Comparison of ENCODE assay signal across 21 cellular contexts in genomic region chr5:35120745-35121144, GRCh38.
"Had no signal": no experiment of that assay in that cellular context is flagged by ENCODE, and none has a peak within 500 bp of the region (broad histone marks: within the 10 kb centered on the region; RNA-seq: fewer than 3 reads in every experiment).

No MANE protein-coding gene starts in this region.

- H3K36me3 ChIP-seq: ascending aorta, MG63 had no signal

- H3K4me3 ChIP-seq: ascending aorta, body of pancreas, MG63 had no signal

- DNase-seq: activated CD4-positive, alpha-beta T cell treated with anti-CD3 and anti-CD28 coated beads for 48 hours; activated CD4-positive, alpha-beta T cell treated with anti-CD3 and anti-CD28 coated beads, Interleukin-2, amount 50 U/mL, for 4 hours; activated CD4-positive, CD25-positive, alpha-beta regulatory T cell treated with anti-CD3 and anti-CD28 coated beads, Interleukin-2, amount 50 U/mL, for 72 hours; activated CD8-positive, alpha-beta memory T cell treated with anti-CD3 and anti-CD28 coated beads, Interleukin-2, amount 50 U/mL, for 48 hours; activated CD8-positive, alpha-beta T cell treated with anti-CD3 and anti-CD28 coated beads, Interleukin-2, amount 10 ng/mL, durations not matched to agents 7 days and 5 days; activated naive CD4-positive, alpha-beta T cell treated with anti-CD3 and anti-CD28 coated beads, Interleukin-2, amount 50 U/mL, for 16 hours; activated naive CD8-positive, alpha-beta T cell treated with anti-CD3 and anti-CD28 coated beads, Interleukin-2, amount 10 ng/mL, durations not matched to agents 7 days and 5 days; activated T-cell treated with anti-CD3 and anti-CD28 coated beads, Interleukin-2, amount 50 U/mL, for 1 hour; amniotic stem cell; body of pancreas; MG63; NCI-H1105; NCI-H1436; NCI-H1694 treated with DMSO at 0.1 percent for 48 hours; NCI-H2081; NCI-H446; NCI-H524; PC-3; SHP77 treated with DMSO at 0.1 percent for 48 hours had no signal

- H3K9me3 ChIP-seq: ascending aorta, body of pancreas, MG63 had no signal

- H3K4me1 ChIP-seq: ascending aorta had no signal

- ATAC-seq: activated CD8-positive, alpha-beta T cell treated with anti-CD3 and anti-CD28 coated beads, Interleukin-2, amount 10 ng/mL, durations not matched to agents 7 days and 5 days; body of pancreas; PC-3; WTC11 had no signal

- H3K27me3 ChIP-seq: ascending aorta, body of pancreas, MG63 had no signal
